Comparison of ENCODE assay signal across 8 cellular contexts in the genomic region with DNA sequence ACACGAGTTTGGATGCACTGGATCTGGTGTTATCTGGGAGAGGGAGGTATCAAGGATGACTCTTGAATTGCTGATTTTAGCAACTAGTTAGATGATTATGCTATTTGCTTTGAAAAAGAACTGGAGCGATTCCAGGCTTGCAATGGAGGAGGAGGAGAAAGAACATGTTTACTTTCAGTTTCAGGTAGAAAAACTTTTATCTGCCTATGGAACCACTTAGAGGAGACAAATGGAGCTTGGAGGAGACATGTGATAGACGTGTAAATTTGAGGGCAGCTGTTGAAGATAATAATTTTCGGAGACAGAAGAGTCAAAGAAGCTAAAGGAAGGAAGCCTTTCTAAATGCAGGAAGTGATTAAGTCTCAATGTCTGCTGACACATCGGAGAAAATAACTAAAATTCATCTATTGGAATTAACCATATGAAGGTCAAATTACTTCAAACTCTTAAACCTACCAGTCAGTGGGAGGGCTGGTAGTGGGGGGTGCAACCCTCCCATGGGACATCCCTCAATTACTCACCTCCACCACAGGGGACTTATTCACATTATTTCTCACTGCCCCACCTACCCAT. TPM values are rescaled to one million over a fixed set of nuclear protein-coding genes. Genes with fewer than 3 reads are reported as not detected.
DNase-seq lines count a peak whose midpoint lies in the region; TF ChIP-seq lines count a peak whose summit lies in the region.

No MANE protein-coding gene starts in this region.

- H3K4me1 Mint-ChIP-seq in T-helper 2 cell treated with Interferon-gamma antibody and Interleukin-4, amounts not matched to agents 5 μg/mL and 100 μg/mL, for 36 hours (ENCODE audit: low read depth) = peaks cover 6% of the 10 kb centered on the region

- H3K27me3 Mint-ChIP-seq in T-helper 2 cell treated with Interferon-gamma antibody and Interleukin-4, amounts not matched to agents 5 μg/mL and 100 μg/mL, for 36 hours (ENCODE audit: low read depth) = no peaks in the 10 kb centered on the region

- H3K36me3 ChIP-seq in SK-N-MC (ENCODE audit: insufficient read depth, low read length) (no peaks in the 10 kb centered on the region), esophagus squamous epithelium (no peaks in the 10 kb centered on the region), spleen (no peaks in the 10 kb centered on the region)

- peak overlapping the region; percentile 21 for H3K9ac ChIP-seq in SK-N-MC (ENCODE audit: insufficient read length)

- no peaks in the 10 kb centered on the region for H3K9me3 Mint-ChIP-seq in T-helper 2 cell treated with Interferon-gamma antibody and Interleukin-4, amounts not matched to agents 5 μg/mL and 100 μg/mL, for 36 hours

- DNase-seq in T-helper 2 cell treated with Interferon-gamma antibody and Interleukin-4, amounts not matched to agents 5 μg/mL and 100 μg/mL, for 36 hours (ENCODE audit: low spot score) = peak; percentile 34
- DNase-seq in T-helper 2 cell (no peak), SK-N-MC (ENCODE audit: low read depth, low spot score) (no peak), esophagus squamous epithelium (lab: John Stamatoyannopoulos, UW) (no peak), spleen (no peak), SHP77 treated with DMSO at 0.1 percent for 48 hours (lab: John Stamatoyannopoulos, UW) (no peak), activated gamma-delta T cell treated with Interleukin-2 at 50 U/mL for 16 hours (no peak)
- no peak for DNase-seq in activated CD4-positive, CD25-positive, alpha-beta regulatory T cell treated with anti-CD3 and anti-CD28 coated beads, Interleukin-2, amount 50 U/mL, for 72 hours

- H3K4me3 ChIP-seq in SK-N-MC = peak overlapping the region; percentile 73
- H3K4me3 ChIP-seq in esophagus squamous epithelium = peak overlapping the region; percentile 13 to 56 (median 31)
- peak overlapping the region in 7 of 8 donors; percentile 0 to 49 (median 16) for H3K4me3 ChIP-seq in spleen

- intact Hi-C loops in esophagus squamous epithelium (cut with DNase I) (no loop called here), spleen (cut with DNase I; ENCODE audit: low total_unique reads) (no loop called here)

- no peaks in the 10 kb centered on the region for H3K36me3 Mint-ChIP-seq in T-helper 2 cell treated with Interferon-gamma antibody and Interleukin-4, amounts not matched to agents 5 μg/mL and 100 μg/mL, for 36 hours (ENCODE audit: low read depth)

- H3K27me3 ChIP-seq in esophagus squamous epithelium = no peaks in the 10 kb centered on the region
- H3K27me3 ChIP-seq in spleen (replicated peaks in 1 of 7) = no peaks in the 10 kb centered on the region

- peak overlapping the region; percentile 52 for H3K27ac Mint-ChIP-seq in T-helper 2 cell treated with Interferon-gamma antibody and Interleukin-4, amounts not matched to agents 5 μg/mL and 100 μg/mL, for 36 hours

- H3K27ac ChIP-seq in SK-N-MC (peak overlapping the region; percentile 40; the same call in 1 of the 2 replicates), esophagus squamous epithelium (peak overlapping the region in 1 of 4 donors; percentile 6), spleen (peak overlapping the region in 3 of 8 donors; percentile 5 to 26 (median 7))

- H3K4me3 Mint-ChIP-seq in T-helper 2 cell treated with Interferon-gamma antibody and Interleukin-4, amounts not matched to agents 5 μg/mL and 100 μg/mL, for 36 hours = peak overlapping the region; percentile 78

- TF ChIP-seq CTCF in esophagus squamous epithelium (IDR thresholded peaks at IDR 0.05) (no peak), spleen (IDR thresholded peaks at IDR 0.05 in 8 of 11, conservative IDR thresholded peaks at IDR 0.05 in 3 of 11) (no peak)

- TF ChIP-seq POLR2A in esophagus squamous epithelium (IDR thresholded peaks at IDR 0.05) = no peak
- no peak for TF ChIP-seq POLR2A in spleen (IDR thresholded peaks at IDR 0.05)

- H3K9me3 ChIP-seq in SK-N-MC (ENCODE audit: low read depth, low read length) (no peaks in the 10 kb centered on the region), esophagus squamous epithelium (no peaks in the 10 kb centered on the region), spleen (no peaks in the 10 kb centered on the region)

- 8 to 18% methylated on average over 5 of the region's 5 CpGs for WGBS in esophagus squamous epithelium, 2 donors
- 5 to 8% (median 7%) methylated on average over 5 of the region's 5 CpGs for WGBS in spleen, 5 donors

- H3K4me1 ChIP-seq in esophagus squamous epithelium = peaks cover 0 to 5% (median 0%) of the 10 kb centered on the region in 3 donors
- H3K4me1 ChIP-seq in spleen = peaks cover 0 to 11% (median 3%) of the 10 kb centered on the region in 6 donors

RNA-seq across cellular contexts. Expression of gene GNAI1, which starts 56.4 kb away (rescaled TPM):
- total RNA-seq in esophagus squamous epithelium (10 to 100 TPM; 27.3 to 46.3 (median 38.8) TPM), spleen (10 to 100 TPM; 10.4 to 16.3 (median 14.5) TPM)
- 1 to 10 TPM; 2.5 to 5.5 (median 4.3) TPM for polyA plus RNA-seq in spleen

Comparison
In these comparisons a context has a peak if more than half of its experiments do, and no peak if none do; other contexts are left out.
1. H3K4me3 ChIP-seq: peak in every context shown above with its lines; median percentile 73 in SK-N-MC; 31 in esophagus squamous epithelium; 16 in spleen.